ENCODE assay signal across 1 cellular context in the genomic region with DNA sequence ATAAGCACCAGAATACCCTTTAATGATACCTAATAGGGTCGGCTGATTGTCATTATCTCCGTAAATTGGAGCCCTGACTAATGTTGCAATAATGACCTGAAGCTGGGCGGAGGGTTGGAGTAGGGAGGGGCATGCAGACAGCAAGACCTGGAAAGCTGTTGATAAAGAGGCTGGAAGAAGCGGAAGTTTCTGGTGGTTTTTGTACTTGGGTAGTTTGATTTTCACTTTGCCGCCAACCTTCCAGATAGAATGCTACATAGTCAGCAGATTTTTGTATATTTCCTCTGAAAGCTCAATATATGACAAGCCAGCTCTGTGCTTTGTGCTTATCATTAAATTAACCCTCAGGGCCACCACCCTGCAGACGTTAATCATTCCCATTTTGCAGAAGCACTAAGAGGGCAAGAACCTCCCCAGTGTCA.
TF ChIP-seq lines count a peak whose summit lies in the region.

No MANE protein-coding gene starts in this region.

TF ChIP-seq in SK-N-SH treated with all-trans-retinoic acid at 6 μM for 48 hours, 23 proteins besides CTCF, POLR2A, EP300 and RAD21 (continued from another document):
- TF ChIP-seq, protein P1, sequence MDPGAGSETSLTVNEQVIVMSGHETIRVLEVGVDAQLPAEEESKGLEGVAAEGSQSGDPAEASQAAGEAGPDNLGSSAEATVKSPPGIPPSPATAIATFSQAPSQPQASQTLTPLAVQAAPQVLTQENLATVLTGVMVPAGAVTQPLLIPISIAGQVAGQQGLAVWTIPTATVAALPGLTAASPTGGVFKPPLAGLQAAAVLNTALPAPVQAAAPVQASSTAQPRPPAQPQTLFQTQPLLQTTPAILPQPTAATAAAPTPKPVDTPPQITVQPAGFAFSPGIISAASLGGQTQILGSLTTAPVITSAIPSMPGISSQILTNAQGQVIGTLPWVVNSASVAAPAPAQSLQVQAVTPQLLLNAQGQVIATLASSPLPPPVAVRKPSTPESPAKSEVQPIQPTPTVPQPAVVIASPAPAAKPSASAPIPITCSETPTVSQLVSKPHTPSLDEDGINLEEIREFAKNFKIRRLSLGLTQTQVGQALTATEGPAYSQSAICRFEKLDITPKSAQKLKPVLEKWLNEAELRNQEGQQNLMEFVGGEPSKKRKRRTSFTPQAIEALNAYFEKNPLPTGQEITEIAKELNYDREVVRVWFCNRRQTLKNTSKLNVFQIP (CRISPR knock-in tag; IDR thresholded peaks at IDR 0.05; ENCODE audit: borderline replicate concordance, low read depth), result no peak
- no peak for TF ChIP-seq BACH2 (CRISPR knock-in tag; IDR thresholded peaks at IDR 0.05; ENCODE audit: borderline replicate concordance)
- TF ChIP-seq, protein P2, sequence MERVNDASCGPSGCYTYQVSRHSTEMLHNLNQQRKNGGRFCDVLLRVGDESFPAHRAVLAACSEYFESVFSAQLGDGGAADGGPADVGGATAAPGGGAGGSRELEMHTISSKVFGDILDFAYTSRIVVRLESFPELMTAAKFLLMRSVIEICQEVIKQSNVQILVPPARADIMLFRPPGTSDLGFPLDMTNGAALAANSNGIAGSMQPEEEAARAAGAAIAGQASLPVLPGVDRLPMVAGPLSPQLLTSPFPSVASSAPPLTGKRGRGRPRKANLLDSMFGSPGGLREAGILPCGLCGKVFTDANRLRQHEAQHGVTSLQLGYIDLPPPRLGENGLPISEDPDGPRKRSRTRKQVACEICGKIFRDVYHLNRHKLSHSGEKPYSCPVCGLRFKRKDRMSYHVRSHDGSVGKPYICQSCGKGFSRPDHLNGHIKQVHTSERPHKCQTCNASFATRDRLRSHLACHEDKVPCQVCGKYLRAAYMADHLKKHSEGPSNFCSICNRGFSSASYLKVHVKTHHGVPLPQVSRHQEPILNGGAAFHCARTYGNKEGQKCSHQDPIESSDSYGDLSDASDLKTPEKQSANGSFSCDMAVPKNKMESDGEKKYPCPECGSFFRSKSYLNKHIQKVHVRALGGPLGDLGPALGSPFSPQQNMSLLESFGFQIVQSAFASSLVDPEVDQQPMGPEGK (CRISPR knock-in tag; IDR thresholded peaks at IDR 0.05; ENCODE audit: borderline replicate concordance), result no peak
- TF ChIP-seq, protein P3, sequence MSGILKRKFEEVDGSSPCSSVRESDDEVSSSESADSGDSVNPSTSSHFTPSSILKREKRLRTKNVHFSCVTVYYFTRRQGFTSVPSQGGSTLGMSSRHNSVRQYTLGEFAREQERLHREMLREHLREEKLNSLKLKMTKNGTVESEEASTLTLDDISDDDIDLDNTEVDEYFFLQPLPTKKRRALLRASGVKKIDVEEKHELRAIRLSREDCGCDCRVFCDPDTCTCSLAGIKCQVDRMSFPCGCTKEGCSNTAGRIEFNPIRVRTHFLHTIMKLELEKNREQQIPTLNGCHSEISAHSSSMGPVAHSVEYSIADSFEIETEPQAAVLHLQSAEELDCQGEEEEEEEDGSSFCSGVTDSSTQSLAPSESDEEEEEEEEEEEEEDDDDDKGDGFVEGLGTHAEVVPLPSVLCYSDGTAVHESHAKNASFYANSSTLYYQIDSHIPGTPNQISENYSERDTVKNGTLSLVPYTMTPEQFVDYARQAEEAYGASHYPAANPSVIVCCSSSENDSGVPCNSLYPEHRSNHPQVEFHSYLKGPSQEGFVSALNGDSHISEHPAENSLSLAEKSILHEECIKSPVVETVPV (CRISPR knock-in tag; IDR thresholded peaks at IDR 0.05), result no peak
- no peak for TF ChIP-seq ARNTL (CRISPR knock-in tag; IDR thresholded peaks at IDR 0.05; ENCODE audit: borderline replicate concordance, low read depth)
- no peak for TF ChIP-seq CSDC2 (CRISPR knock-in tag; IDR thresholded peaks at IDR 0.05)
- TF ChIP-seq ESRRG (CRISPR knock-in tag; IDR thresholded peaks at IDR 0.05), result no peak
- no peak for TF ChIP-seq OSR1 (CRISPR knock-in tag; IDR thresholded peaks at IDR 0.05)
- TF ChIP-seq, protein P4, sequence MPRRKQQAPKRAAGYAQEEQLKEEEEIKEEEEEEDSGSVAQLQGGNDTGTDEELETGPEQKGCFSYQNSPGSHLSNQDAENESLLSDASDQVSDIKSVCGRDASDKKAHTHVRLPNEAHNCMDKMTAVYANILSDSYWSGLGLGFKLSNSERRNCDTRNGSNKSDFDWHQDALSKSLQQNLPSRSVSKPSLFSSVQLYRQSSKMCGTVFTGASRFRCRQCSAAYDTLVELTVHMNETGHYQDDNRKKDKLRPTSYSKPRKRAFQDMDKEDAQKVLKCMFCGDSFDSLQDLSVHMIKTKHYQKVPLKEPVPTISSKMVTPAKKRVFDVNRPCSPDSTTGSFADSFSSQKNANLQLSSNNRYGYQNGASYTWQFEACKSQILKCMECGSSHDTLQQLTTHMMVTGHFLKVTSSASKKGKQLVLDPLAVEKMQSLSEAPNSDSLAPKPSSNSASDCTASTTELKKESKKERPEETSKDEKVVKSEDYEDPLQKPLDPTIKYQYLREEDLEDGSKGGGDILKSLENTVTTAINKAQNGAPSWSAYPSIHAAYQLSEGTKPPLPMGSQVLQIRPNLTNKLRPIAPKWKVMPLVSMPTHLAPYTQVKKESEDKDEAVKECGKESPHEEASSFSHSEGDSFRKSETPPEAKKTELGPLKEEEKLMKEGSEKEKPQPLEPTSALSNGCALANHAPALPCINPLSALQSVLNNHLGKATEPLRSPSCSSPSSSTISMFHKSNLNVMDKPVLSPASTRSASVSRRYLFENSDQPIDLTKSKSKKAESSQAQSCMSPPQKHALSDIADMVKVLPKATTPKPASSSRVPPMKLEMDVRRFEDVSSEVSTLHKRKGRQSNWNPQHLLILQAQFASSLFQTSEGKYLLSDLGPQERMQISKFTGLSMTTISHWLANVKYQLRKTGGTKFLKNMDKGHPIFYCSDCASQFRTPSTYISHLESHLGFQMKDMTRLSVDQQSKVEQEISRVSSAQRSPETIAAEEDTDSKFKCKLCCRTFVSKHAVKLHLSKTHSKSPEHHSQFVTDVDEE (CRISPR knock-in tag; IDR thresholded peaks at IDR 0.05), result no peak
- TF ChIP-seq TCF4 (CRISPR knock-in tag; IDR thresholded peaks at IDR 0.05; ENCODE audit: borderline replicate concordance), result no peak; the same call in 1 of the 2 replicates
- no peak for TF ChIP-seq ZFP3 (CRISPR knock-in tag; IDR thresholded peaks at IDR 0.05)
- TF ChIP-seq, protein P5, sequence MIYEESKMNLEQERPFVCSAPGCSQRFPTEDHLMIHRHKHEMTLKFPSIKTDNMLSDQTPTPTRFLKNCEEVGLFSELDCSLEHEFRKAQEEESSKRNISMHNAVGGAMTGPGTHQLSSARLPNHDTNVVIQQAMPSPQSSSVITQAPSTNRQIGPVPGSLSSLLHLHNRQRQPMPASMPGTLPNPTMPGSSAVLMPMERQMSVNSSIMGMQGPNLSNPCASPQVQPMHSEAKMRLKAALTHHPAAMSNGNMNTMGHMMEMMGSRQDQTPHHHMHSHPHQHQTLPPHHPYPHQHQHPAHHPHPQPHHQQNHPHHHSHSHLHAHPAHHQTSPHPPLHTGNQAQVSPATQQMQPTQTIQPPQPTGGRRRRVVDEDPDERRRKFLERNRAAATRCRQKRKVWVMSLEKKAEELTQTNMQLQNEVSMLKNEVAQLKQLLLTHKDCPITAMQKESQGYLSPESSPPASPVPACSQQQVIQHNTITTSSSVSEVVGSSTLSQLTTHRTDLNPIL (CRISPR knock-in tag; IDR thresholded peaks at IDR 0.05; ENCODE audit: low read depth), result no peak
- no peak for TF ChIP-seq ZNF565 (CRISPR knock-in tag; conservative IDR thresholded peaks at IDR 0.05; ENCODE audit: low read depth)
